ENCODE assay signal across 8 cellular contexts in genomic region chr17:45440860-45441515, GRCh38.
DNase-seq lines count a peak whose midpoint lies in the region; ATAC-seq, FAIRE-seq and TF ChIP-seq lines count a peak whose summit lies in the region.
"Not testable (repeated sequence)": the region's sequence is repeated elsewhere in the genome, so short reads cannot be mapped to it uniquely, and the experiment has no call there.

No MANE protein-coding gene starts in this region.

- peak; percentile 92 for FAIRE-seq in GM19239 (lab: Jason Lieb, UNC)

- not testable (repeated sequence) for H3K4me3 ChIP-seq in GM06990 (replicated peaks; ENCODE audit: low read depth, low read length)

- not testable (repeated sequence) for TF ChIP-seq CTCF in GM06990 (IDR thresholded peaks at IDR 0.05; ENCODE audit: insufficient read depth, low read length, poor library complexity, severe bottlenecking)

- H3K36me3 ChIP-seq in GM06990 (ENCODE audit: control insufficient read depth, insufficient read depth, low read length): not testable (repeated sequence)

- peak; percentile 60 for ATAC-seq in GM21786 (IDR thresholded peaks at IDR 0.05; ENCODE audit: unreplicated experiment)
- ATAC-seq in HG03095 (IDR thresholded peaks at IDR 0.05; ENCODE audit: unreplicated experiment): peak; percentile 69

- DNase-seq in GM06990 (ENCODE audit: extremely low read depth, insufficient read length) (peak; percentile 63), GM19239 (ENCODE audit: insufficient read length, low spot score) (peak; percentile 81), NCI-H2107 treated with DMSO at 0.1 percent for 48 hours (lab: John Stamatoyannopoulos, UW; ENCODE audit: unreplicated experiment) (peak; percentile 14), islet precursor cell (peak; percentile 33)
- peak; percentile 45 to 59 for DNase-seq in activated T-cell treated with anti-CD3 and anti-CD28 coated beads, Interleukin-2, amount 50 U/mL, for 48 hours
- peak; percentile 7 for DNase-seq in stimulated activated naive CD4-positive, alpha-beta T cell treated with Interleukin-2 at 50 U/mL for 16 hours (lab: John Stamatoyannopoulos, UW)

- not testable (repeated sequence) for H3K27me3 ChIP-seq in GM06990 (replicated peaks; ENCODE audit: control insufficient read depth, insufficient read depth, low read length)

Comparison
In these comparisons a context has a peak if more than half of its experiments do, and no peak if none do; other contexts are left out.
1. DNase-seq: peak in every context shown above with its lines; median percentile 81 in GM19239; 63 in GM06990; 52 in activated T-cell treated with anti-CD3 and anti-CD28 coated beads, Interleukin-2, amount 50 U/mL, for 48 hours; 33 in islet precursor cell; 14 in NCI-H2107 treated with DMSO at 0.1 percent for 48 hours; 7 in stimulated activated naive CD4-positive, alpha-beta T cell treated with Interleukin-2 at 50 U/mL for 16 hours.